In genomic region chr3:189121088-189121487, GRCh38 we compare ENCODE assay signal across 1 cellular context.
TF ChIP-seq lines count a peak whose summit lies in the region.

No MANE protein-coding gene starts in this region.

TF ChIP-seq in HepG2, 621 proteins besides CTCF, POLR2A, EP300 and RAD21 (continued from another document):
- TF ChIP-seq GLMP (CRISPR knock-in tag; IDR thresholded peaks at IDR 0.05; ENCODE audit: borderline replicate concordance), result no peak
- no peak for TF ChIP-seq ZNF773 (CRISPR knock-in tag; IDR thresholded peaks at IDR 0.05; ENCODE audit: borderline replicate concordance)
- TF ChIP-seq ZNF292 (CRISPR knock-in tag; IDR thresholded peaks at IDR 0.05; ENCODE audit: borderline replicate concordance, low read depth), result no peak
- no peak for TF ChIP-seq ZNF782 (CRISPR knock-in tag; IDR thresholded peaks at IDR 0.05; ENCODE audit: borderline replicate concordance)
